In genomic region chr7:70361821-70362220, GRCh38 we compare ENCODE assay signal across 1 cellular context.
TF ChIP-seq lines count a peak whose summit lies in the region.

No MANE protein-coding gene starts in this region.

TF ChIP-seq in K562, 482 proteins besides CTCF, POLR2A, EP300 and RAD21 (continued from another document):
- TF ChIP-seq CREB5 (CRISPR knock-in tag; IDR thresholded peaks at IDR 0.05) (no peak), HNRNPL (IDR thresholded peaks at IDR 0.05; ENCODE audit: low read depth, low read length) (no peak), CHD4 (IDR thresholded peaks at IDR 0.05; ENCODE audit: insufficient read depth, insufficient replicate concordance, low read depth, low read length, poor library complexity, severe bottlenecking) (no peak), ZNF717 (CRISPR knock-in tag; IDR thresholded peaks at IDR 0.05) (no peak)
TF ChIP-seq in K562: peak in this region for 3.
